In genomic region chr4:110271986-110272385, GRCh38 we compare ENCODE assay signal across 15 cellular contexts.
"Had no signal": no experiment of that assay in that cellular context is flagged by ENCODE, and none has a peak within 500 bp of the region (broad histone marks: within the 10 kb centered on the region; RNA-seq: fewer than 3 reads in every experiment).

No MANE protein-coding gene starts in this region.

- H3K27me3 ChIP-seq: ascending aorta, cardiac muscle cell, hepatocyte, tibial nerve, vagina had no signal

- H3K4me1 Mint-ChIP-seq: natural killer cell; stimulated activated effector memory CD8-positive, alpha-beta T cell treated with anti-CD3 and anti-CD28 coated beads, Interleukin-12 subunit alpha, Interleukin-12 subunit beta, amount 100 ng/mL, for 72 hours; T-cell had no signal

- H3K27ac Mint-ChIP-seq: activated CD4-positive, alpha-beta memory T cell treated with anti-CD3 and anti-CD28 coated beads, Interleukin-2, amount 10 ng/mL, durations not matched to agents 7 days and 5 days; activated naive CD4-positive, alpha-beta T cell treated with anti-CD3 and anti-CD28 coated beads, Interleukin-2, amount 10 ng/mL, durations not matched to agents 7 days and 5 days; activated T-cell treated with anti-CD3 and anti-CD28 coated beads, Interleukin-2, amount 50 U/mL, for 24 hours; natural killer cell; stimulated activated effector memory CD8-positive, alpha-beta T cell treated with anti-CD3 and anti-CD28 coated beads, Interleukin-12 subunit alpha, Interleukin-12 subunit beta, amount 100 ng/mL, for 72 hours; T-cell had no signal

- H3K4me3 Mint-ChIP-seq: activated CD4-positive, alpha-beta memory T cell treated with anti-CD3 and anti-CD28 coated beads, Interleukin-2, amount 10 ng/mL, durations not matched to agents 7 days and 5 days; activated naive CD4-positive, alpha-beta T cell treated with anti-CD3 and anti-CD28 coated beads, Interleukin-2, amount 10 ng/mL, durations not matched to agents 7 days and 5 days; activated T-cell treated with anti-CD3 and anti-CD28 coated beads, Interleukin-2, amount 50 U/mL, for 24 hours; natural killer cell; stimulated activated effector memory CD8-positive, alpha-beta T cell treated with anti-CD3 and anti-CD28 coated beads, Interleukin-12 subunit alpha, Interleukin-12 subunit beta, amount 100 ng/mL, for 72 hours; T-cell had no signal

- H3K9me3 ChIP-seq: ascending aorta, mucosa of descending colon, tibial nerve, vagina had no signal

- H3K27ac ChIP-seq: ascending aorta, cardiac muscle cell, hepatocyte, tibial nerve, vagina had no signal

- DNase-seq: activated CD4-positive, alpha-beta memory T cell treated with anti-CD3 and anti-CD28 coated beads, Interleukin-2, amount 10 ng/mL, durations not matched to agents 7 days and 5 days; activated naive CD4-positive, alpha-beta T cell treated with anti-CD3 and anti-CD28 coated beads, Interleukin-2, amount 10 ng/mL, durations not matched to agents 7 days and 5 days; activated T-cell treated with anti-CD3 and anti-CD28 coated beads, Interleukin-2, amount 50 U/mL, for 24 hours; islet precursor cell; mammary epithelial cell; mucosa of descending colon; natural killer cell; T-cell; T-helper 9 cell had no signal

- H2AFZ ChIP-seq: hepatocyte had no signal

- H3K4me1 ChIP-seq: ascending aorta, tibial nerve, vagina had no signal

- H3K36me3 ChIP-seq: ascending aorta, cardiac muscle cell, tibial nerve, vagina had no signal

- ATAC-seq: mucosa of descending colon; natural killer cell; stimulated activated effector memory CD8-positive, alpha-beta T cell treated with anti-CD3 and anti-CD28 coated beads, Interleukin-12 subunit alpha, Interleukin-12 subunit beta, amount 100 ng/mL, for 72 hours; T-cell had no signal

- H3K36me3 Mint-ChIP-seq: activated naive CD4-positive, alpha-beta T cell treated with anti-CD3 and anti-CD28 coated beads, Interleukin-2, amount 10 ng/mL, durations not matched to agents 7 days and 5 days; natural killer cell; T-cell had no signal

- H3K4me2 ChIP-seq: hepatocyte had no signal

- H3K4me3 ChIP-seq: ascending aorta, cardiac muscle cell, hepatocyte, mucosa of descending colon, tibial nerve, vagina had no signal

- H3K9me3 Mint-ChIP-seq: activated CD4-positive, alpha-beta memory T cell treated with anti-CD3 and anti-CD28 coated beads, Interleukin-2, amount 10 ng/mL, durations not matched to agents 7 days and 5 days; activated naive CD4-positive, alpha-beta T cell treated with anti-CD3 and anti-CD28 coated beads, Interleukin-2, amount 10 ng/mL, durations not matched to agents 7 days and 5 days; activated T-cell treated with anti-CD3 and anti-CD28 coated beads, Interleukin-2, amount 50 U/mL, for 24 hours; natural killer cell; stimulated activated effector memory CD8-positive, alpha-beta T cell treated with anti-CD3 and anti-CD28 coated beads, Interleukin-12 subunit alpha, Interleukin-12 subunit beta, amount 100 ng/mL, for 72 hours had no signal

- H3K79me2 ChIP-seq: hepatocyte had no signal
